Comparison of ENCODE assay signal across 8 cellular contexts in genomic region chr6:156808287-156808686, GRCh38. TPM values are rescaled to one million over a fixed set of nuclear protein-coding genes. Genes with fewer than 3 reads are reported as not detected.
A peak's percentile ranks its signal among the peaks of the same experiment; 100 is the strongest.
DNase-seq lines count a peak whose midpoint lies in the region; ATAC-seq and TF ChIP-seq lines count a peak whose summit lies in the region.

No MANE protein-coding gene starts in this region.

- H3K27me3 Mint-ChIP-seq in progenitor cell of endocrine pancreas, result no peaks in the 10 kb centered on the region

- H3K27ac ChIP-seq in A673 (ENCODE audit: low read depth, low read length, poor library complexity, severe bottlenecking) (no peak overlapping the region), right atrium auricular region (peak overlapping the region; percentile 32 to 52)

- H3K4me1 Mint-ChIP-seq in progenitor cell of endocrine pancreas (ENCODE audit: low read depth), result peaks cover 23% of the 10 kb centered on the region

- ATAC-seq in GM21723 (IDR thresholded peaks at IDR 0.05; ENCODE audit: unreplicated experiment) (peak; percentile 61), HG02938 (IDR thresholded peaks at IDR 0.05; ENCODE audit: unreplicated experiment) (no peak)
- ATAC-seq in activated CD4-positive, CD25-positive, alpha-beta regulatory T cell treated with anti-CD3 and anti-CD28 coated beads, Interleukin-2, amount 50 U/mL, for 24 hours, result no peak

- H3K27me3 ChIP-seq in A673 (replicated peaks; ENCODE audit: insufficient read depth, low read depth, low read length, poor library complexity) (no peaks in the 10 kb centered on the region), right atrium auricular region (no peaks in the 10 kb centered on the region)

- peaks cover 6% of the 10 kb centered on the region for H3K9me3 Mint-ChIP-seq in progenitor cell of endocrine pancreas (ENCODE audit: low read depth)

- H3K9me3 ChIP-seq in A673 (ENCODE audit: low read depth, low read length, poor library complexity, severe bottlenecking) (no peaks in the 10 kb centered on the region), right atrium auricular region (no peaks in the 10 kb centered on the region)

- H3K36me3 ChIP-seq in A673 (ENCODE audit: insufficient read depth, low read length, poor library complexity, severe bottlenecking) (no peaks in the 10 kb centered on the region), right atrium auricular region (no peaks in the 10 kb centered on the region)

- BruUV-seq in A673 (replicated peaks; lab: Mats Ljungman, UMichigan), result no TSS peak

- DNase-seq in A673 (ENCODE audit: low spot score), result peak; percentile 58
- peak; percentile 30 for DNase-seq in RPMI7951 (ENCODE audit: low read depth)
- DNase-seq in right atrium auricular region (ENCODE audit: low spot score), result no peak
- DNase-seq in progenitor cell of endocrine pancreas (ENCODE audit: low spot score, unreplicated experiment), result no peak
- no peak for DNase-seq in activated gamma-delta T cell (lab: John Stamatoyannopoulos, UW)

- intact Hi-C loops in A673 (cut with micrococcal nuclease; ENCODE audit: unreplicated experiment), result no loop called here

- no peak for TF ChIP-seq CTCF in A673 (conservative IDR thresholded peaks at IDR 0.05; ENCODE audit: low read depth, low read length)
- TF ChIP-seq CTCF in right atrium auricular region (IDR thresholded peaks at IDR 0.05), result no peak
- TF ChIP-seq CTCF in progenitor cell of endocrine pancreas (IDR thresholded peaks at IDR 0.05; ENCODE audit: unreplicated experiment), result no peak

- peaks cover 1% of the 10 kb centered on the region for H3K36me3 Mint-ChIP-seq in progenitor cell of endocrine pancreas (ENCODE audit: insufficient read depth)

- H3K27ac Mint-ChIP-seq in progenitor cell of endocrine pancreas, result no peak overlapping the region

- peaks cover 31% of the 10 kb centered on the region for H3K4me1 ChIP-seq in A673 (ENCODE audit: insufficient read depth, low read length, poor library complexity, severe bottlenecking)
- H3K4me1 ChIP-seq in right atrium auricular region, result peaks cover 0 to 38% of the 10 kb centered on the region in 2 donors

- H3K4me3 Mint-ChIP-seq in progenitor cell of endocrine pancreas (ENCODE audit: low read depth), result no peak overlapping the region

- POLR2A ChIA-PET in A673 (lab: Charles Lee; ENCODE audit: low non-redundant PET), result no interaction called here

- CTCF ChIA-PET in A673 (lab: Charles Lee), result no interaction called here

- H3K4me3 ChIP-seq in A673 (ENCODE audit: low read depth, low read length, poor library complexity, severe bottlenecking) (peak overlapping the region; percentile 5), right atrium auricular region (no peak overlapping the region)

RNA-seq across cellular contexts. Expression of gene ARID1B, which starts 31.1 kb away (rescaled TPM):
- 78.5 and 86.3 TPM in 2 replicates for total RNA-seq in A673 (2021)
- total RNA-seq in RPMI7951 (2014; rRNA removed; shearing (Covaris generic)), result 13.7 and 14.8 TPM in 2 replicates
- 10 to 100 TPM; 43.9 to 44.6 TPM for total RNA-seq in right atrium auricular region
- total RNA-seq in progenitor cell of endocrine pancreas, result 152 and 153 TPM in 2 replicates

Comparison
In these comparisons a context has a peak if more than half of its experiments do, and no peak if none do; other contexts are left out.
1. DNase-seq: peak in A673 (single experiment) and RPMI7951 (single experiment); none in right atrium auricular region (single experiment), progenitor cell of endocrine pancreas (single experiment) and activated gamma-delta T cell (single experiment).